Comparison of ENCODE assay signal across 9 cellular contexts in genomic region chrX:23952984-23953907, GRCh38. TPM values are rescaled to one million over a fixed set of nuclear protein-coding genes. Genes with fewer than 3 reads are reported as not detected.
A peak's percentile ranks its signal among the peaks of the same experiment; 100 is the strongest.
DNase-seq lines count a peak whose midpoint lies in the region; ATAC-seq and TF ChIP-seq lines count a peak whose summit lies in the region.
"Had no signal": no experiment of that assay in that cellular context is flagged by ENCODE, and none has a peak within 500 bp of the region (broad histone marks: within the 10 kb centered on the region; RNA-seq: fewer than 3 reads in every experiment).

No MANE protein-coding gene starts in this region.

- intact Hi-C loops in A673 (cut with micrococcal nuclease; ENCODE audit: unreplicated experiment) = no loop called here
- intact Hi-C loops in Panc1 (cut with micrococcal nuclease; ENCODE audit: unreplicated experiment) = no loop called here
- intact Hi-C loops in posterior cingulate gyrus (cut with DNase I) = no loop called here

- no peaks in the 10 kb centered on the region for H3K79me2 ChIP-seq in osteoblast (ENCODE audit: insufficient read depth, low read length)

- peak; percentile 33 for TF ChIP-seq POLR2A in GM19193 (IDR thresholded peaks at IDR 0.05; ENCODE audit: extremely low read depth, insufficient read depth, insufficient read length)

- H3K4me2 ChIP-seq in osteoblast (ENCODE audit: insufficient read depth, low read length) = peak overlapping the region; percentile 75

- peaks cover 16% of the 10 kb centered on the region for H3K4me1 ChIP-seq in A673 (ENCODE audit: insufficient read depth, low read length, poor library complexity, severe bottlenecking)
- H3K4me1 ChIP-seq in Panc1 (ENCODE audit: control insufficient read depth, insufficient read depth, low read length) = no peaks in the 10 kb centered on the region
- no peaks in the 10 kb centered on the region for H3K4me1 ChIP-seq in osteoblast (ENCODE audit: insufficient read depth, low read length)

- H3K9me3 Mint-ChIP-seq in activated naive CD8-positive, alpha-beta T cell treated with anti-CD3 and anti-CD28 coated beads for 36 hours = no peaks in the 10 kb centered on the region

- peak overlapping the region; percentile 87 for H2AFZ ChIP-seq in osteoblast (ENCODE audit: low read length)

- H3K9me3 ChIP-seq in A673 (ENCODE audit: low read depth, low read length, poor library complexity, severe bottlenecking) (no peaks in the 10 kb centered on the region), Panc1 (ENCODE audit: control insufficient read depth, insufficient read depth, low read depth, low read length) (no peaks in the 10 kb centered on the region), osteoblast (ENCODE audit: low read depth, low read length) (no peaks in the 10 kb centered on the region)

- peaks cover 21% of the 10 kb centered on the region for H3K4me1 Mint-ChIP-seq in activated naive CD8-positive, alpha-beta T cell treated with anti-CD3 and anti-CD28 coated beads for 36 hours

- H3K4me3 Mint-ChIP-seq in activated naive CD8-positive, alpha-beta T cell treated with anti-CD3 and anti-CD28 coated beads for 36 hours = peak overlapping the region; percentile 81

- BruUV-seq in A673 (replicated peaks; lab: Mats Ljungman, UMichigan) (no TSS peak), Panc1 (replicated peaks; lab: Mats Ljungman, UMichigan) (no TSS peak)

- H3K27me3 Mint-ChIP-seq in activated naive CD8-positive, alpha-beta T cell treated with anti-CD3 and anti-CD28 coated beads for 36 hours = no peaks in the 10 kb centered on the region

- H3K27ac ChIP-seq in A673 (ENCODE audit: low read depth, low read length, poor library complexity, severe bottlenecking) (peak overlapping the region; percentile 15), Panc1 (ENCODE audit: low read length) (peak overlapping the region; percentile 48; the same call in 1 of the 2 replicates), osteoblast (ENCODE audit: low read depth, low read length) (no peak overlapping the region)

- POLR2A ChIA-PET in A673 (lab: Charles Lee; ENCODE audit: low non-redundant PET) (interaction anchor here (0.6 kb wide), 1 partner anchor 39 kb away, joined by 3 read pairs; no protein-coding TSS in a partner anchor), Panc1 (lab: Charles Lee) (interaction anchor here (0.6 kb wide), 1 partner anchor 36 kb away, joined by 6 read pairs; no protein-coding TSS in a partner anchor)

- DNase-seq in A673 (ENCODE audit: low spot score) (peak; percentile 77), Panc1 (ENCODE audit: low read depth, low spot score) (no peak), osteoblast (ENCODE audit: insufficient read length, low spot score, missing footprints) (no peak), NCI-H446 treated with DMSO at 0.1 percent for 48 hours (lab: John Stamatoyannopoulos, UW) (no peak), posterior cingulate gyrus (no peak)
- DNase-seq in activated naive CD8-positive, alpha-beta T cell treated with anti-CD3 and anti-CD28 coated beads for 36 hours = peak; percentile 44

- peaks cover 6% of the 10 kb centered on the region for H3K27me3 ChIP-seq in A673 (replicated peaks; ENCODE audit: insufficient read depth, low read depth, low read length, poor library complexity)
- no peaks in the 10 kb centered on the region for H3K27me3 ChIP-seq in Panc1 (ENCODE audit: control insufficient read depth, insufficient read depth, low read length)
- no peaks in the 10 kb centered on the region for H3K27me3 ChIP-seq in osteoblast (ENCODE audit: insufficient read depth, low read length)

- in situ Hi-C loops in Panc1 (cut with HindIII; ENCODE audit: low pct_unique_long_range_greater_than_20kb, low sequenced_read_pairs) = no loop called here

- H3K27ac Mint-ChIP-seq in activated naive CD8-positive, alpha-beta T cell treated with anti-CD3 and anti-CD28 coated beads for 36 hours = peak overlapping the region; percentile 93

- ATAC-seq in HG03135 (IDR thresholded peaks at IDR 0.05; ENCODE audit: unreplicated experiment) = peak; percentile 96
- peak; percentile 70; the same call in 1 of the 2 replicates for ATAC-seq in Panc1

- TF ChIP-seq CTCF in A673 (conservative IDR thresholded peaks at IDR 0.05; ENCODE audit: low read depth, low read length) = no peak
- TF ChIP-seq CTCF in Panc1 (IDR thresholded peaks at IDR 0.05) = no peak
- TF ChIP-seq CTCF in osteoblast (IDR thresholded peaks at IDR 0.05; ENCODE audit: extremely low read depth, low read depth, low read length) = no peak

- H3K4me3 ChIP-seq in A673 (ENCODE audit: low read depth, low read length, poor library complexity, severe bottlenecking) = no peak overlapping the region
- H3K4me3 ChIP-seq in Panc1 (ENCODE audit: low read depth in 2 of 2, low read length in 2 of 2) = peak overlapping the region; percentile 4 to 16; a peak in 3 of 4 replicates
- H3K4me3 ChIP-seq in osteoblast (ENCODE audit: insufficient read depth, low read length) = peak overlapping the region; percentile 61

- no peaks in the 10 kb centered on the region for H3K36me3 Mint-ChIP-seq in activated naive CD8-positive, alpha-beta T cell treated with anti-CD3 and anti-CD28 coated beads for 36 hours

- H3K36me3 ChIP-seq in A673 (ENCODE audit: insufficient read depth, low read length, poor library complexity, severe bottlenecking) = no peaks in the 10 kb centered on the region
- H3K36me3 ChIP-seq in Panc1 (ENCODE audit: control insufficient read depth, insufficient read depth, low read length) = no peaks in the 10 kb centered on the region
- H3K36me3 ChIP-seq in osteoblast (ENCODE audit: insufficient read depth, low read length) = no peaks in the 10 kb centered on the region

- H4K20me1 ChIP-seq in osteoblast (ENCODE audit: insufficient read depth, low read length) = no peaks in the 10 kb centered on the region

- CTCF ChIA-PET in A673 (lab: Charles Lee) (no interaction called here), Panc1 (lab: Charles Lee) (no interaction called here)

RNA-seq across cellular contexts. Expression of gene CXorf58, which starts 45.4 kb away (rescaled TPM):
- total RNA-seq in A673 (2021) = not detected in 2 replicates
- 0.41 TPM for total RNA-seq in Panc1 (2021; ENCODE audit: unreplicated experiment)
- polyA plus RNA-seq in Panc1 (2012; ENCODE audit: insufficient read length) = 0.13 TPM
- under 1 TPM in 1 of 2 experiments, not detected in 1; 0.24 TPM for total RNA-seq in activated naive CD8-positive, alpha-beta T cell treated with anti-CD3 and anti-CD28 coated beads for 36 hours
- not detected in 2 replicates for total RNA-seq in osteoblast
- total RNA-seq: bronchial epithelial cell had no signal

RNA-seq across cellular contexts. Expression of gene APOO, which starts 45.5 kb away (rescaled TPM):
- total RNA-seq in A673 (2021) (74.2 and 79.0 TPM in 2 replicates), Panc1 (2021; ENCODE audit: unreplicated experiment) (36.8 TPM), osteoblast (5.6 and 7.2 TPM in 2 replicates)
- 23.2 TPM for polyA plus RNA-seq in Panc1 (2012; ENCODE audit: insufficient read length)
- 10 to 100 TPM; 31.7 to 38.5 TPM for total RNA-seq in activated naive CD8-positive, alpha-beta T cell treated with anti-CD3 and anti-CD28 coated beads for 36 hours

Comparison
In these comparisons a context has a peak if more than half of its experiments do, and no peak if none do; other contexts are left out.
1. DNase-seq: peak in A673 (single experiment) and activated naive CD8-positive, alpha-beta T cell treated with anti-CD3 and anti-CD28 coated beads for 36 hours (single experiment); none in Panc1 (single experiment), osteoblast (single experiment), NCI-H446 treated with DMSO at 0.1 percent for 48 hours (single experiment) and posterior cingulate gyrus (0 of 10).